In genomic region chr11:70643642-70644041, GRCh38 we compare ENCODE assay signal across 28 cellular contexts.
A peak's percentile ranks its signal among the peaks of the same experiment; 100 is the strongest.
DNase-seq lines count a peak whose midpoint lies in the region; ATAC-seq, FAIRE-seq and TF ChIP-seq lines count a peak whose summit lies in the region.
"Had no signal": no experiment of that assay in that cellular context is flagged by ENCODE, and none has a peak within 500 bp of the region (broad histone marks: within the 10 kb centered on the region; RNA-seq: fewer than 3 reads in every experiment).

No MANE protein-coding gene starts in this region.

- H3K4me1 Mint-ChIP-seq in CD4-positive, alpha-beta memory T cell: no peaks in the 10 kb centered on the region
- H3K4me1 Mint-ChIP-seq: CD8-positive, alpha-beta memory T cell had no signal

- H3K27ac ChIP-seq in heart left ventricle: no peak overlapping the region
- 0 out of 2 replicates have a peak overlapping the region, but pooled peaks have one; percentile 43 for H3K27ac ChIP-seq in HUES6 (ENCODE audit: low read depth, low read length)
- H3K27ac ChIP-seq in GM12878 (ENCODE audit: control insufficient read depth, insufficient read depth): no peak overlapping the region
- no peak overlapping the region for H3K27ac ChIP-seq in trophoblast cell (ENCODE audit: low read depth, low read length)
- no peak overlapping the region for H3K27ac ChIP-seq in CD4-positive, alpha-beta memory T cell (ENCODE audit: low read depth, low read length)
- H3K27ac ChIP-seq: brain microvascular endothelial cell, gastrocnemius medialis, GM23248, hepatocyte, right atrium auricular region, SJSA1, VCaP had no signal

- in situ Hi-C loops in GM12878 (cut with MboI): no loop called here

- no TSS peak for BruUV-seq in GM12878 (replicated peaks; lab: Mats Ljungman, UMichigan)

- H3K36me3 Mint-ChIP-seq in CD4-positive, alpha-beta memory T cell: no peaks in the 10 kb centered on the region
- H3K36me3 Mint-ChIP-seq: CD8-positive, alpha-beta memory T cell had no signal

- DNase-seq in Right ventricle myocardium superior (peak; percentile 25), heart left ventricle (no peak), GM12878 (ENCODE audit: low read depth, low spot score) (peak; percentile 43), trophoblast cell (no peak), middle frontal gyrus (ENCODE audit: extremely low spot score, low spot score) (no peak), SHP77 treated with DMSO at 0.1 percent for 48 hours (lab: John Stamatoyannopoulos, UW) (no peak)
- DNase-seq in CD4-positive, alpha-beta memory T cell: no peak
- DNase-seq: activated CD4-positive, alpha-beta T cell treated with anti-CD3 and anti-CD28 coated beads for 48 hours; activated naive CD4-positive, alpha-beta T cell treated with anti-CD3 and anti-CD28 coated beads, Interleukin-2, amount 50 U/mL, for 16 hours; amniotic stem cell; brain microvascular endothelial cell; CD8-positive, alpha-beta memory T cell; DMS 273 treated with DMSO at 0.1 percent for 48 hours; gastrocnemius medialis; GM23248; KBM-7; MM.1S; NCI-H2029 treated with DMSO at 0.1 percent for 48 hours; NCI-H345; stimulated activated CD4-positive, alpha-beta T cell treated with anti-CD3 and anti-CD28 coated beads, Interleukin-1b, Interleukin-23, amount 100 ng/mL, for 48 hours; stimulated activated naive CD8-positive, alpha-beta T cell treated with anti-CD3 and anti-CD28 coated beads, Interleukin-15, Interleukin-2, amounts not matched to agents 100 U/mL and 50 U/mL, for 24 hours; T1000 had no signal

- H3K9ac ChIP-seq in HUES6 (ENCODE audit: low read length): no peak overlapping the region
- H3K9ac ChIP-seq in GM12878 (ENCODE audit: control insufficient read depth, insufficient read depth, low read length): no peak overlapping the region
- no peak overlapping the region for H3K9ac ChIP-seq in trophoblast cell (ENCODE audit: low read length)
- H3K9ac ChIP-seq: GM23248 had no signal

- H2AK5ac ChIP-seq in trophoblast cell (ENCODE audit: low read length): no peak overlapping the region

- H3K4me1 ChIP-seq in heart left ventricle: no peaks in the 10 kb centered on the region
- H3K4me1 ChIP-seq in HUES6 (ENCODE audit: control insufficient read depth, insufficient read depth, low read length): peaks cover 56% of the 10 kb centered on the region
- H3K4me1 ChIP-seq in GM12878 (ENCODE audit: control insufficient read depth, insufficient read depth, low read length): no peaks in the 10 kb centered on the region
- no peaks in the 10 kb centered on the region for H3K4me1 ChIP-seq in trophoblast cell (ENCODE audit: control insufficient read depth in 1 of 2, insufficient read depth in 2 of 2, low read length in 2 of 2)
- H3K4me1 ChIP-seq in CD4-positive, alpha-beta memory T cell (ENCODE audit: insufficient read depth, low read length): no peaks in the 10 kb centered on the region
- H3K4me1 ChIP-seq: gastrocnemius medialis, right atrium auricular region, SJSA1 had no signal

- H3K27me3 Mint-ChIP-seq in CD4-positive, alpha-beta memory T cell: peaks cover 10 to 12% of the 10 kb centered on the region in 2 donors

- no peak overlapping the region for H3K18ac ChIP-seq in trophoblast cell (ENCODE audit: low read length)

- no peak overlapping the region for H3K14ac ChIP-seq in trophoblast cell (ENCODE audit: low read length)

- ATAC-seq in Right ventricle myocardium superior (ENCODE audit: poor library complexity): no peak
- no peak for ATAC-seq in heart left ventricle
- ATAC-seq in GM12878: peak; percentile 87
- ATAC-seq: gastrocnemius medialis; stimulated activated naive CD8-positive, alpha-beta T cell treated with anti-CD3 and anti-CD28 coated beads, Interleukin-15, Interleukin-2, amounts not matched to agents 100 U/mL and 50 U/mL, for 24 hours had no signal

- no peaks in the 10 kb centered on the region for H3K36me3 ChIP-seq in heart left ventricle
- H3K36me3 ChIP-seq in HUES6 (ENCODE audit: control insufficient read depth, insufficient read depth, low read length): no peaks in the 10 kb centered on the region
- H3K36me3 ChIP-seq in GM12878 (ENCODE audit: control insufficient read depth in 2 of 2, insufficient read depth in 2 of 2, low read length in 1 of 2): no peaks in the 10 kb centered on the region
- no peaks in the 10 kb centered on the region for H3K36me3 ChIP-seq in trophoblast cell (ENCODE audit: control insufficient read depth in 1 of 2, insufficient read depth in 2 of 2, low read length in 2 of 2)
- H3K36me3 ChIP-seq in CD4-positive, alpha-beta memory T cell (ENCODE audit: insufficient read depth, low read length): no peaks in the 10 kb centered on the region
- H3K36me3 ChIP-seq: brain microvascular endothelial cell, gastrocnemius medialis, right atrium auricular region, SJSA1 had no signal

- 32 to 40% (median 35%) methylated on average over 9 of the region's 9 CpGs for WGBS in heart left ventricle, 4 donors
- 3% methylated on average over 9 of the region's 9 CpGs for WGBS in GM12878 (ENCODE audit: insufficient coverage, insufficient replicate concordance, low lambda C conversion rate, missing lambda C conversion rate)
- WGBS in trophoblast cell (ENCODE audit: extremely low coverage, insufficient coverage, insufficient read length): no CpG with 5 or more reads among the region's 9 CpGs

- no peaks in the 10 kb centered on the region for H3K79me2 ChIP-seq in GM12878 (ENCODE audit: control insufficient read depth, insufficient read depth, low read length)
- H3K79me2 ChIP-seq in trophoblast cell (ENCODE audit: control insufficient read depth, insufficient read depth, low read length, poor library complexity): no peaks in the 10 kb centered on the region

- peak overlapping the region; percentile 39 for H4K91ac ChIP-seq in trophoblast cell (ENCODE audit: low read depth, low read length)

- SMC1A ChIA-PET in GM12878 (lab: Charles Lee; ENCODE audit: uncharacterized antibody, unreplicated experiment): no interaction called here

- no peak overlapping the region for H3K27ac Mint-ChIP-seq in CD4-positive, alpha-beta memory T cell
- H3K27ac Mint-ChIP-seq: activated T-helper 2 cell treated with anti-CD3 and anti-CD28 coated beads, Interferon-gamma antibody, Interleukin-2, Interleukin-4, amounts not matched to agents 10 μg/mL and 5 μg/mL and 100 μg/mL, durations not matched to agents 14 hours and 24 hours and 36 hours; CD8-positive, alpha-beta memory T cell had no signal

- no peak overlapping the region for H2AFZ ChIP-seq in GM12878 (ENCODE audit: control insufficient read depth, low read depth, low read length)
- H2AFZ ChIP-seq in trophoblast cell (ENCODE audit: insufficient read depth, low read length, poor library complexity): no peak overlapping the region
- H2AFZ ChIP-seq: GM23248, hepatocyte had no signal

- no peak overlapping the region for H2BK12ac ChIP-seq in trophoblast cell (ENCODE audit: low read length)

- TF ChIP-seq CTCF in heart left ventricle (IDR thresholded peaks at IDR 0.05) (no peak), GM12878 (IDR thresholded peaks at IDR 0.05 in 2 of 3, conservative IDR thresholded peaks at IDR 0.05 in 1 of 3; ENCODE audit: control insufficient read depth in 2 of 3, extremely low read depth in 1 of 3, insufficient read depth in 1 of 3, low read depth in 3 of 3, low read length in 3 of 3) (no peak)

- peaks cover 0 to 4% (median 0%) of the 10 kb centered on the region in 8 donors for H3K9me3 Mint-ChIP-seq in CD4-positive, alpha-beta memory T cell
- H3K9me3 Mint-ChIP-seq: activated T-helper 2 cell treated with anti-CD3 and anti-CD28 coated beads, Interferon-gamma antibody, Interleukin-2, Interleukin-4, amounts not matched to agents 10 μg/mL and 5 μg/mL and 100 μg/mL, durations not matched to agents 14 hours and 24 hours and 36 hours had no signal

- POLR2A ChIA-PET in GM12878 (lab: Charles Lee): interaction anchor here (0.6 to 0.7 kb wide), 2 partner anchors 8 to 436 kb away, joined by 4 read pairs; no protein-coding TSS in a partner anchor
- POLR2A ChIA-PET in CD4-positive, alpha-beta memory T cell (lab: Charles Lee; ENCODE audit: partially characterized antibody): interaction anchor here (0.6 kb wide), 1 partner anchor 1627 kb away, joined by 4 read pairs; no protein-coding TSS in a partner anchor

- H3K4me3 ChIP-seq in heart left ventricle (no peak overlapping the region), HUES6 (ENCODE audit: low read depth, low read length) (no peak overlapping the region), GM12878 (no peak overlapping the region), trophoblast cell (ENCODE audit: low read depth, low read length) (no peak overlapping the region)
- H3K4me3 ChIP-seq in CD4-positive, alpha-beta memory T cell (ENCODE audit: low read length in 2 of 2): no peak overlapping the region
- H3K4me3 ChIP-seq: gastrocnemius medialis, GM23248, hepatocyte, right atrium auricular region, SJSA1 had no signal

- H2BK5ac ChIP-seq in trophoblast cell (ENCODE audit: low read depth, low read length, poor library complexity): no peak overlapping the region

- TF ChIP-seq EP300 in GM12878 (IDR thresholded peaks at IDR 0.05; ENCODE audit: borderline replicate concordance in 1 of 2, control insufficient read depth in 1 of 2, low read depth in 2 of 2, low read length in 2 of 2): no peak

- H3K9me3 ChIP-seq in heart left ventricle (no peaks in the 10 kb centered on the region), HUES6 (ENCODE audit: control insufficient read depth, insufficient read depth, low read depth, low read length) (no peaks in the 10 kb centered on the region), GM12878 (replicated peaks; ENCODE audit: control insufficient read depth, insufficient read depth, low read length) (no peaks in the 10 kb centered on the region; the same call in 2 of the 3 replicates), trophoblast cell (ENCODE audit: insufficient read depth, low read depth, low read length) (no peaks in the 10 kb centered on the region)
- H3K9me3 ChIP-seq in CD4-positive, alpha-beta memory T cell (ENCODE audit: control insufficient read depth in 1 of 2, low read length in 2 of 2): no peaks in the 10 kb centered on the region
- H3K9me3 ChIP-seq: gastrocnemius medialis, right atrium auricular region had no signal

- peak overlapping the region; percentile 45 for H4K8ac ChIP-seq in trophoblast cell (ENCODE audit: low read depth, low read length)

- H3K27me3 ChIP-seq in heart left ventricle (peaks cover 0 to 38% (median 9%) of the 10 kb centered on the region in 9 donors), HUES6 (ENCODE audit: control insufficient read depth, insufficient read depth, low read length) (no peaks in the 10 kb centered on the region), GM12878 (replicated peaks in 1 of 2; ENCODE audit: control insufficient read depth in 2 of 2, insufficient read depth in 2 of 2, low read length in 1 of 2) (no peaks in the 10 kb centered on the region; a peak in 1 of 4 replicates), trophoblast cell (ENCODE audit: insufficient read depth, low read length) (no peaks in the 10 kb centered on the region)
- no peaks in the 10 kb centered on the region for H3K27me3 ChIP-seq in CD4-positive, alpha-beta memory T cell (ENCODE audit: insufficient read depth, low read length)
- H3K27me3 ChIP-seq: brain microvascular endothelial cell, hepatocyte, right atrium auricular region, SJSA1 had no signal

- no peak for FAIRE-seq in GM12878 (lab: Jason Lieb, UNC)

- no peak overlapping the region for H3K4me2 ChIP-seq in GM12878 (ENCODE audit: control insufficient read depth, insufficient read depth)
- no peak overlapping the region for H3K4me2 ChIP-seq in trophoblast cell (ENCODE audit: low read length)
- H3K4me2 ChIP-seq: hepatocyte had no signal

- H4K12ac ChIP-seq in trophoblast cell (ENCODE audit: low read depth, low read length): no peak overlapping the region

- RAD21 ChIA-PET in GM12878 (lab: Charles Lee; ENCODE audit: unreplicated experiment): no interaction called here

- H4K20me1 ChIP-seq in GM12878 (ENCODE audit: control insufficient read depth, insufficient read depth): no peaks in the 10 kb centered on the region

- H3K23ac ChIP-seq in trophoblast cell (ENCODE audit: low read length): no peak overlapping the region

- TF ChIP-seq RAD21 in GM12878 (IDR thresholded peaks at IDR 0.05; ENCODE audit: insufficient read depth, low read depth, low read length): no peak

- H3K79me1 ChIP-seq in trophoblast cell (ENCODE audit: low read length): peaks cover 6% of the 10 kb centered on the region

- no peak overlapping the region for H3K4me3 Mint-ChIP-seq in CD4-positive, alpha-beta memory T cell
- H3K4me3 Mint-ChIP-seq: CD8-positive, alpha-beta memory T cell had no signal

- TF ChIP-seq POLR2A in heart left ventricle (IDR thresholded peaks at IDR 0.05) (no peak), GM12878 (IDR thresholded peaks at IDR 0.05; ENCODE audit: low read depth, low read length) (no peak)

- no peak overlapping the region for H3K4ac ChIP-seq in trophoblast cell (ENCODE audit: low read depth, low read length)

- CTCF ChIA-PET in GM12878 (lab: Yijun Ruan, JAX): no interaction called here
- CTCF ChIA-PET in CD4-positive, alpha-beta memory T cell (lab: Charles Lee; ENCODE audit: partially characterized antibody): no interaction called here

- no peak overlapping the region for H2BK120ac ChIP-seq in trophoblast cell (ENCODE audit: insufficient read depth, low read length, poor library complexity)

- intact Hi-C loops in Right ventricle myocardium superior (cut with DNase I): no loop called here
- intact Hi-C loops in heart left ventricle (cut with DNase I): loop anchor here in 1 of 10 donors (10.0 kb wide), 1 partner anchor 61 kb away; no protein-coding TSS in a partner anchor
- intact Hi-C loops in GM12878 (cut with micrococcal nuclease; ENCODE audit: unreplicated experiment): no loop called here
- intact Hi-C loops in CD4-positive, alpha-beta memory T cell (cut with micrococcal nuclease): no loop called here

Comparison
In these comparisons a context has a peak if more than half of its experiments do, and no peak if none do; other contexts are left out.
1. DNase-seq: peak in Right ventricle myocardium superior (single experiment) and GM12878 (single experiment); none in heart left ventricle (0 of 5), trophoblast cell (0 of 2), middle frontal gyrus (single experiment), CD4-positive, alpha-beta memory T cell (0 of 5) and SHP77 treated with DMSO at 0.1 percent for 48 hours (single experiment).